1 cellular context compared by ENCODE assay signal in genomic region chr6:89073014-89073620, GRCh38.
TF ChIP-seq lines count a peak whose summit lies in the region.

No MANE protein-coding gene starts in this region.

TF ChIP-seq in K562, 482 proteins besides CTCF, POLR2A, EP300 and RAD21 (continued from another document and continues in another):
- TF ChIP-seq MBD1 (CRISPR knock-in tag; IDR thresholded peaks at IDR 0.05) (no peak), ZNF347 (CRISPR knock-in tag; IDR thresholded peaks at IDR 0.05; ENCODE audit: low read depth) (no peak), ARNT (IDR thresholded peaks at IDR 0.05) (no peak; a peak in 1 of 4 replicates), ZNF143 (CRISPR knock-in tag; IDR thresholded peaks at IDR 0.05) (no peak), POLR2H (tag; IDR thresholded peaks at IDR 0.05; ENCODE audit: low read depth) (no peak), ATF3 (IDR thresholded peaks at IDR 0.05) (peak; percentile 36; the same call in 1 of the 2 replicates), ATF3 (CRISPR knock-in tag; conservative IDR thresholded peaks at IDR 0.05) (no peak), CHD2 (IDR thresholded peaks at IDR 0.05; ENCODE audit: low read depth, low read length) (no peak), SNAPC5 (CRISPR knock-in tag; IDR thresholded peaks at IDR 0.05) (no peak), GABPA (tag; conservative IDR thresholded peaks at IDR 0.05; ENCODE audit: low read depth) (0 out of 2 replicates have a peak, but pooled peaks have one; percentile 22), ZNF175 (CRISPR knock-in tag; IDR thresholded peaks at IDR 0.05; ENCODE audit: low read depth) (no peak), DNMT1 (IDR thresholded peaks at IDR 0.05) (no peak), NONO (IDR thresholded peaks at IDR 0.05; ENCODE audit: low read depth in 2 of 2, low read length in 1 of 2) (no peak), KLF16 (IDR thresholded peaks at IDR 0.05) (peak; percentile 69), NRF1 (conservative IDR thresholded peaks at IDR 0.05 in 1 of 2, IDR thresholded peaks at IDR 0.05 in 1 of 2) (0 out of 4 replicates have a peak, but pooled peaks of 1 of the 2 experiments have one; percentile 20), GABPB2 (CRISPR knock-in tag; conservative IDR thresholded peaks at IDR 0.05) (no peak), THRA (IDR thresholded peaks at IDR 0.05) (no peak), ZNF592 (IDR thresholded peaks at IDR 0.05) (no peak), ZBTB17 (CRISPR knock-in tag; IDR thresholded peaks at IDR 0.05) (no peak), SMAD1 (IDR thresholded peaks at IDR 0.05; ENCODE audit: low read depth, low read length, partially characterized antibody) (no peak), EHMT2 (IDR thresholded peaks at IDR 0.05) (no peak), EWSR1 (IDR thresholded peaks at IDR 0.05; ENCODE audit: borderline replicate concordance, low read depth, partially characterized antibody) (no peak), MAFF (IDR thresholded peaks at IDR 0.05; ENCODE audit: low read length) (no peak), RBM34 (IDR thresholded peaks at IDR 0.05; ENCODE audit: borderline replicate concordance, insufficient read depth, low read length) (no peak), ZNF263 (CRISPR knock-in tag; IDR thresholded peaks at IDR 0.05; ENCODE audit: borderline replicate concordance) (no peak), CTBP1 (IDR thresholded peaks at IDR 0.05; ENCODE audit: borderline replicate concordance) (no peak), FOS (IDR thresholded peaks at IDR 0.05; ENCODE audit: extremely low read depth, insufficient read length) (no peak), SRSF3 (IDR thresholded peaks at IDR 0.05; ENCODE audit: insufficient read depth, low read length) (no peak), MITF (IDR thresholded peaks at IDR 0.05) (no peak), RBM22 (IDR thresholded peaks at IDR 0.05; ENCODE audit: low read depth, low read length, poor library complexity, severe bottlenecking) (no peak), GATA2 (CRISPR knock-in tag; IDR thresholded peaks at IDR 0.05) (peak; percentile 67), ZNF197 (CRISPR knock-in tag; IDR thresholded peaks at IDR 0.05; ENCODE audit: low read depth) (peak; percentile 33; the same call in 1 of the 2 replicates), NR3C1 (CRISPR knock-in tag; IDR thresholded peaks at IDR 0.05) (no peak), DDX20 (tag; IDR thresholded peaks at IDR 0.05; ENCODE audit: low read depth) (no peak), E4F1 (CRISPR knock-in tag; IDR thresholded peaks at IDR 0.05; ENCODE audit: borderline replicate concordance) (no peak), MCM3 (IDR thresholded peaks at IDR 0.05) (no peak), RREB1 (CRISPR knock-in tag; IDR thresholded peaks at IDR 0.05) (no peak), PTRF (tag; IDR thresholded peaks at IDR 0.05) (no peak), IFI16 (CRISPR knock-in tag; IDR thresholded peaks at IDR 0.05) (no peak)
